Comparison of ENCODE assay signal across 27 cellular contexts in genomic region chrX:32010157-32010656, GRCh38.
"Had no signal": no experiment of that assay in that cellular context is flagged by ENCODE, and none has a peak within 500 bp of the region (broad histone marks: within the 10 kb centered on the region; RNA-seq: fewer than 3 reads in every experiment).

No MANE protein-coding gene starts in this region.

- H2AFZ ChIP-seq: hepatocyte, neural progenitor cell, parathyroid adenoma had no signal

- H3K4me1 ChIP-seq: gastrocnemius medialis, heart left ventricle, left lung, neural progenitor cell, parathyroid adenoma, thyroid gland, vagina had no signal

- H3K4me2 ChIP-seq: hepatocyte, neural progenitor cell, smooth muscle cell had no signal

- H3K27ac ChIP-seq: dorsolateral prefrontal cortex, epithelial cell of prostate, gastrocnemius medialis, heart left ventricle, hepatocyte, left lung, neural progenitor cell, parathyroid adenoma, stomach, thyroid gland, vagina had no signal

- H3K4me3 ChIP-seq: dorsolateral prefrontal cortex, gastrocnemius medialis, heart left ventricle, hepatocyte, left lung, neural progenitor cell, smooth muscle cell, stomach, thyroid gland, vagina had no signal

- H3K36me3 ChIP-seq: gastrocnemius medialis, heart left ventricle, left lung, neural progenitor cell, stomach, thyroid gland, vagina had no signal

- H3K79me2 ChIP-seq: hepatocyte, parathyroid adenoma had no signal

- H3K9me3 ChIP-seq: gastrocnemius medialis, heart left ventricle, left lung, stomach, thyroid gland, vagina had no signal

- FAIRE-seq: kidney had no signal

- DNase-seq: dorsolateral prefrontal cortex; effector CD4-positive, alpha-beta T cell; endodermal cell; foreskin fibroblast; gastrocnemius medialis; heart left ventricle; kidney; left lung; mesendoderm; midbrain; naive thymus-derived CD4-positive, alpha-beta T cell; stimulated activated CD4-positive, alpha-beta T cell treated with anti-CD3 and anti-CD28 coated beads, Interleukin-12 subunit alpha, Interleukin-12 subunit beta, amount 100 ng/mL, for 4 hours; stimulated activated CD4-positive, alpha-beta T cell treated with anti-CD3 and anti-CD28 coated beads, Interleukin-1b, Interleukin-23, amount 100 ng/mL, for 48 hours; stimulated activated CD4-positive, alpha-beta T cell treated with anti-CD3 and anti-CD28 coated beads, Interleukin-4, amount 100 ng/mL, for 1 hour; stimulated activated naive CD4-positive, alpha-beta T cell treated with Interleukin-2 at 50 U/mL for 16 hours; stomach; thyroid gland; trophoblast cell had no signal

- H3K27me3 ChIP-seq: gastrocnemius medialis, heart left ventricle, hepatocyte, left lung, neural progenitor cell, stomach, thyroid gland, vagina had no signal

- H3K9ac ChIP-seq: neural progenitor cell, parathyroid adenoma had no signal

- ATAC-seq: esophagus mucosa; gastrocnemius medialis; heart left ventricle; left lung; naive thymus-derived CD4-positive, alpha-beta T cell; sciatic nerve; stimulated activated effector memory CD8-positive, alpha-beta T cell treated with anti-CD3 and anti-CD28 coated beads, Interleukin-12 subunit alpha, Interleukin-12 subunit beta, amount 100 ng/mL, for 72 hours had no signal
